13 cellular contexts compared by ENCODE assay signal in the genomic region with DNA sequence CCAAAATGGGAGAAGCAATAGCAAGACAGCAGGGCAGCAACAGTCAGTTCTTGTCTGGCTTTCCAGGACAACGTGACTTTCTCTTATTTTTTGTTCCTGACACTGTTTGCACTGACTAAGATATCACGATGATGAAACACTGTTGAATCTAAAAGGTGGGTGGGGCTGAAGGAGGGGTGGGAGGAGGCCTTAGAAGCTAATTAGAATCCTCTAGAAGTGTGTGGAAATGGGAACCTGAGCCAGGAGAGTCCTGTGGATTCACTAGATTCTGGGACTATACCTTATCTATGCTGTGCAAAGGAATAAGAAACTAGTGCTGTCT.
DNase-seq lines count a peak whose midpoint lies in the region; ATAC-seq and TF ChIP-seq lines count a peak whose summit lies in the region.
"Had no signal": no experiment of that assay in that cellular context is flagged by ENCODE, and none has a peak within 500 bp of the region (broad histone marks: within the 10 kb centered on the region; RNA-seq: fewer than 3 reads in every experiment).

No MANE protein-coding gene starts in this region.

- no peak for TF ChIP-seq POLR2A in prostate gland (IDR thresholded peaks at IDR 0.05)

- peak overlapping the region; percentile 38 for H3K4me2 ChIP-seq in Karpas-422 (ENCODE audit: low read depth, low read length, poor library complexity, severe bottlenecking)
- H3K4me2 ChIP-seq: SK-N-SH had no signal

- H3K9me3 ChIP-seq in Karpas-422 (ENCODE audit: low read length), result no peaks in the 10 kb centered on the region
- H3K9me3 ChIP-seq in prostate gland, result no peaks in the 10 kb centered on the region
- H3K9me3 ChIP-seq: ovary, SK-N-SH, uterus had no signal

- H3K27ac ChIP-seq in Karpas-422 (ENCODE audit: low read length), result no peak overlapping the region
- peak overlapping the region; percentile 62 for H3K27ac ChIP-seq in angular gyrus (ENCODE audit: low read depth, low read length)
- no peak overlapping the region for H3K27ac ChIP-seq in prostate gland
- H3K27ac ChIP-seq: ovary, uterus had no signal

- H3K4me1 ChIP-seq in Karpas-422 (ENCODE audit: low read length) (peaks cover 35% of the 10 kb centered on the region), prostate gland (replicated peaks) (no peaks in the 10 kb centered on the region)
- H3K4me1 ChIP-seq: uterus had no signal

- no peaks in the 10 kb centered on the region for H4K20me1 ChIP-seq in Karpas-422 (ENCODE audit: insufficient read depth, low read depth, low read length)

- H2AFZ ChIP-seq in Karpas-422 (ENCODE audit: low read length), result no peak overlapping the region

- intact Hi-C loops in prostate gland (cut with DNase I), result no loop called here
- intact Hi-C loops in left colon (cut with DNase I, micrococcal nuclease), result no loop called here

- H3K4me3 ChIP-seq in Karpas-422 (ENCODE audit: low read length) (0 out of 2 replicates have a peak overlapping the region, but pooled peaks have one; percentile 9), foreskin fibroblast (ENCODE audit: low read depth in 1 of 2, low read length in 2 of 2) (no peak overlapping the region), prostate gland (no peak overlapping the region)
- H3K4me3 ChIP-seq: ovary, uterus had no signal

- no peak for TF ChIP-seq CTCF in foreskin fibroblast (IDR thresholded peaks at IDR 0.05; ENCODE audit: low read depth, low read length)
- TF ChIP-seq CTCF in prostate gland (IDR thresholded peaks at IDR 0.05), result no peak

- H3K9ac ChIP-seq in Karpas-422 (ENCODE audit: low read length), result no peak overlapping the region
- H3K9ac ChIP-seq: SK-N-SH had no signal

- H3K9me2 ChIP-seq in Karpas-422 (replicated peaks; ENCODE audit: insufficient read depth, low read length), result no peaks in the 10 kb centered on the region
- H3K9me2 ChIP-seq: SK-N-SH had no signal

- H3K79me2 ChIP-seq in Karpas-422 (ENCODE audit: low read length), result no peaks in the 10 kb centered on the region

- DNase-seq in Karpas-422 (no peak), foreskin fibroblast (peak; percentile 26 to 55), prostate gland (ENCODE audit: low spot score) (peak; percentile 17), left colon (no peak)
- DNase-seq: activated CD8-positive, alpha-beta T cell treated with anti-CD3 and anti-CD28 coated beads for 36 hours; DMS53; ovary; SK-N-SH; stimulated activated naive CD8-positive, alpha-beta T cell treated with anti-CD3 and anti-CD28 coated beads, Interleukin-15, Interleukin-2, amounts not matched to agents 100 U/mL and 50 U/mL, for 24 hours; uterus had no signal

- WGBS in prostate gland, result 7% methylated on average over 2 of the region's 2 CpGs

- H3K27me3 ChIP-seq in Karpas-422 (ENCODE audit: low read length), result no peaks in the 10 kb centered on the region
- H3K27me3 ChIP-seq in prostate gland (replicated peaks; ENCODE audit: insufficient read depth), result no peaks in the 10 kb centered on the region
- H3K27me3 ChIP-seq: ovary, uterus had no signal

- H3K36me3 ChIP-seq in Karpas-422 (ENCODE audit: insufficient read depth, low read length) (no peaks in the 10 kb centered on the region), prostate gland (no peaks in the 10 kb centered on the region)
- H3K36me3 ChIP-seq: ovary, uterus had no signal

- ATAC-seq in GM18520 (IDR thresholded peaks at IDR 0.05; ENCODE audit: unreplicated experiment) (no peak), HG02763 (IDR thresholded peaks at IDR 0.05; ENCODE audit: unreplicated experiment) (no peak), left colon (no peak)
- ATAC-seq: activated CD8-positive, alpha-beta T cell treated with anti-CD3 and anti-CD28 coated beads for 36 hours; stimulated activated naive CD8-positive, alpha-beta T cell treated with anti-CD3 and anti-CD28 coated beads, Interleukin-15, Interleukin-2, amounts not matched to agents 100 U/mL and 50 U/mL, for 24 hours had no signal

Comparison
In these comparisons a context has a peak if more than half of its experiments do, and no peak if none do; other contexts are left out.
1. DNase-seq: peak in foreskin fibroblast (2 of 2) and prostate gland (single experiment); none in Karpas-422 (single experiment) and left colon (0 of 2).